Comparison of ENCODE assay signal across 16 cellular contexts in the genomic region with DNA sequence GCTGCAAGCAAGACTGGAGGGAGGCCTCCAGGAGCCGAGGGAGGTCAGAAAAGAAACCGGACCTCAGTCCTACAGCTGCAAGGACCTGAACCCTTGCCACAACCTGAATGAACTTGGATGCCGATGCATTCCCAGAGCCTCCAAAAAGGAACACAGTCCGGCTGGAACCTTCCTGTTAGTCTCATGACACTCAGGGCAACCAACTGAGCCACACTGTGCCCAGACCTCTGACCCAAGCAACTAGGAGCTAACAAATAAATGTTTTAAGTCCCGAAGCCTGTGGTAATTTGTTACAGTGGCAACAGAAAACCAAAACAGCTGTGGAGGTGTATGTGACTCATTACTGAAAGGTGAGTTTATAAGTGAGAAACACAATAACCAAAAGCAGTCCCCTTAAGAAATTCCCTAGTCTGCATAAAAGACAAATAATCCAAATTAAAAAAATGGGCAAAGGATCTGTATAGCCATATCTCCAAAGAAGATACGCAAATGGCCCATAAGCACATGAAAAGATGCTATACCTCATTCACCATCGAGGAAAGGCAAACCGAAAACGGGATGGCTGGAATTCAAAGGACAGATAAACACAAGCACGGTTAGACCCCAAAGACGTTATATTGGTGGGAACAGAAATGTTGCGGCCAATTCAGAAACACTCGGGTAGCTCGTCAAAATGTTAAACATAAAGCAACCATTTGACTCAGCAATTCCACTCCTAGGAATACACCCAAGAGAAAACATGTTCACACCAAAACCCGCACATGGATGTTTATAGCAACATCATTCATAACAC. TPM values are rescaled to one million over a fixed set of nuclear protein-coding genes. Genes with fewer than 3 reads are reported as not detected.
DNase-seq lines count a peak whose midpoint lies in the region; ATAC-seq and TF ChIP-seq lines count a peak whose summit lies in the region.
"Had no signal": no experiment of that assay in that cellular context is flagged by ENCODE, and none has a peak within 500 bp of the region (broad histone marks: within the 10 kb centered on the region; RNA-seq: fewer than 3 reads in every experiment).

No MANE protein-coding gene starts in this region.

- TF ChIP-seq EP300 in sigmoid colon (IDR thresholded peaks at IDR 0.05), result no peak

- POLR2A ChIA-PET in Panc1 (lab: Charles Lee), result interaction anchor here (1.2 kb wide), 1 partner anchor 17 kb away, joined by 7 read pairs; no protein-coding TSS in a partner anchor

- in situ Hi-C loops in Panc1 (cut with HindIII; ENCODE audit: low pct_unique_long_range_greater_than_20kb, low sequenced_read_pairs), result no loop called here

- no peak for TF ChIP-seq POLR2A in sigmoid colon (IDR thresholded peaks at IDR 0.05)

- H3K36me3 ChIP-seq in ACC112 (ENCODE audit: insufficient read depth, low read length) (no peaks in the 10 kb centered on the region), Panc1 (ENCODE audit: control insufficient read depth, insufficient read depth, low read length) (no peaks in the 10 kb centered on the region), left lung (no peaks in the 10 kb centered on the region), lower lobe of right lung (no peaks in the 10 kb centered on the region), sigmoid colon (no peaks in the 10 kb centered on the region), mucosa of descending colon (ENCODE audit: low read depth) (no peaks in the 10 kb centered on the region)
- H3K36me3 ChIP-seq: ascending aorta had no signal

- peak; percentile 49 for ATAC-seq in GM18511 (IDR thresholded peaks at IDR 0.05; ENCODE audit: unreplicated experiment)
- no peak for ATAC-seq in Panc1
- ATAC-seq in left lung, result no peak
- no peak for ATAC-seq in lower lobe of right lung
- no peak for ATAC-seq in mucosa of descending colon
- ATAC-seq: activated CD8-positive, alpha-beta memory T cell treated with anti-CD3 and anti-CD28 coated beads, Interleukin-2, amount 10 ng/mL, durations not matched to agents 7 days and 5 days; T-helper 17 cell had no signal

- no peak for DNase-seq in Panc1 (ENCODE audit: low read depth, low spot score)
- no peak for DNase-seq in left lung
- no peak for DNase-seq in lower lobe of right lung
- DNase-seq in hepatic stellate cell (ENCODE audit: low spot score), result no peak
- no peak for DNase-seq in sigmoid colon
- DNase-seq in mucosa of descending colon, result no peak
- DNase-seq: activated CD8-positive, alpha-beta memory T cell treated with anti-CD3 and anti-CD28 coated beads, Interleukin-2, amount 10 ng/mL, durations not matched to agents 7 days and 5 days; NCI-H1694; NCI-H774; occipital lobe; stimulated activated CD4-positive, alpha-beta T cell treated with anti-CD3 and anti-CD28 coated beads, Interleukin-1b, Interleukin-23, amount 100 ng/mL, for 48 hours; T-helper 17 cell had no signal

- H3K27ac ChIP-seq in ACC112 (ENCODE audit: low read depth, low read length) (peak overlapping the region; percentile 95), Panc1 (ENCODE audit: low read length) (peak overlapping the region; percentile 84), left lung (peak overlapping the region; percentile 18 to 75), lower lobe of right lung (no peak overlapping the region), sigmoid colon (peak overlapping the region in 1 of 4 donors; percentile 60)
- H3K27ac ChIP-seq: C4-2B had no signal

- WGBS in sigmoid colon, 2 donors, result 91 to 92% methylated on average over 15 of the region's 15 CpGs

- CTCF ChIA-PET in Panc1 (lab: Charles Lee), result interaction anchor here (0.6 to 0.7 kb wide), 2 partner anchors 9 to 98 kb away, joined by 3 to 6 read pairs; no protein-coding TSS in a partner anchor

- no peak for TF ChIP-seq CTCF in Panc1 (IDR thresholded peaks at IDR 0.05)
- no peak for TF ChIP-seq CTCF in left lung (IDR thresholded peaks at IDR 0.05)
- TF ChIP-seq CTCF in lower lobe of right lung (IDR thresholded peaks at IDR 0.05), result no peak
- no peak for TF ChIP-seq CTCF in sigmoid colon (IDR thresholded peaks at IDR 0.05)
- TF ChIP-seq CTCF in mucosa of descending colon (IDR thresholded peaks at IDR 0.05), result no peak

- H3K79me2 ChIP-seq in ACC112 (ENCODE audit: control insufficient read depth, insufficient read depth, low read length, unreplicated experiment), result peaks cover 78% of the 10 kb centered on the region

- H2AFZ ChIP-seq in ACC112 (ENCODE audit: low read length, unreplicated experiment), result no peak overlapping the region

- intact Hi-C loops in Panc1 (cut with micrococcal nuclease; ENCODE audit: unreplicated experiment) (no loop called here), left lung (cut with DNase I) (no loop called here), lower lobe of right lung (cut with DNase I) (no loop called here), sigmoid colon (cut with DNase I) (no loop called here), mucosa of descending colon (cut with DNase I, micrococcal nuclease) (no loop called here)

- BruUV-seq in Panc1 (replicated peaks; lab: Mats Ljungman, UMichigan), result no TSS peak

- no peak overlapping the region for H3K4me3 ChIP-seq in ACC112 (ENCODE audit: low read depth, low read length)
- H3K4me3 ChIP-seq in Panc1 (ENCODE audit: low read depth in 2 of 2, low read length in 2 of 2), result no peak overlapping the region
- H3K4me3 ChIP-seq in left lung, result no peak overlapping the region
- no peak overlapping the region for H3K4me3 ChIP-seq in lower lobe of right lung
- no peak overlapping the region for H3K4me3 ChIP-seq in sigmoid colon
- no peak overlapping the region for H3K4me3 ChIP-seq in mucosa of descending colon
- H3K4me3 ChIP-seq: ascending aorta had no signal

- no peaks in the 10 kb centered on the region for H3K9me3 ChIP-seq in Panc1 (ENCODE audit: control insufficient read depth, insufficient read depth, low read depth, low read length)
- H3K9me3 ChIP-seq in left lung, result no peaks in the 10 kb centered on the region
- H3K9me3 ChIP-seq in lower lobe of right lung, result no peaks in the 10 kb centered on the region
- H3K9me3 ChIP-seq in sigmoid colon, result no peaks in the 10 kb centered on the region
- no peaks in the 10 kb centered on the region for H3K9me3 ChIP-seq in mucosa of descending colon
- H3K9me3 ChIP-seq: ascending aorta had no signal

- H3K27me3 ChIP-seq in ACC112 (ENCODE audit: insufficient read depth, low read length), result no peaks in the 10 kb centered on the region
- no peaks in the 10 kb centered on the region for H3K27me3 ChIP-seq in Panc1 (ENCODE audit: control insufficient read depth, insufficient read depth, low read length)
- H3K27me3 ChIP-seq in left lung, result no peaks in the 10 kb centered on the region
- no peaks in the 10 kb centered on the region for H3K27me3 ChIP-seq in lower lobe of right lung (ENCODE audit: low read depth)
- H3K27me3 ChIP-seq in sigmoid colon, result no peaks in the 10 kb centered on the region
- H3K27me3 ChIP-seq: ascending aorta had no signal

- H3K4me1 ChIP-seq in ACC112 (ENCODE audit: control insufficient read depth, insufficient read depth, low read length, unreplicated experiment) (peaks cover 67% of the 10 kb centered on the region), Panc1 (ENCODE audit: control insufficient read depth, insufficient read depth, low read length) (peaks cover 74% of the 10 kb centered on the region), left lung (peaks cover 31 to 53% of the 10 kb centered on the region in 2 donors), lower lobe of right lung (peaks cover 60% of the 10 kb centered on the region), sigmoid colon (peaks cover 0 to 70% (median 58%) of the 10 kb centered on the region in 4 donors), mucosa of descending colon (ENCODE audit: low read depth) (peaks cover 16% of the 10 kb centered on the region)

RNA-seq across cellular contexts. Expression of a gene that starts 24.8 kb away (rescaled TPM):
- total RNA-seq in Panc1 (2021; ENCODE audit: unreplicated experiment) (139 TPM), left lung (10 to 100 TPM; 48.7 to 55.5 TPM), lower lobe of right lung (41.6 TPM), sigmoid colon (10 to 100 TPM; 21.4 to 46.5 (median 24.6) TPM), mucosa of descending colon (10 to 100 TPM; 21.7 to 57.7 (median 25.7) TPM)
- polyA plus RNA-seq in Panc1 (2012; ENCODE audit: insufficient read length), result 170 TPM
- 10 to 100 TPM; 13.2 to 22.7 (median 18.6) TPM for polyA plus RNA-seq in sigmoid colon
